13 cellular contexts compared by ENCODE assay signal in genomic region chr13:98540476-98540875, GRCh38. TPM values are rescaled to one million over a fixed set of nuclear protein-coding genes. Genes with fewer than 3 reads are reported as not detected.
DNase-seq lines count a peak whose midpoint lies in the region; ATAC-seq and TF ChIP-seq lines count a peak whose summit lies in the region.
"Had no signal": no experiment of that assay in that cellular context is flagged by ENCODE, and none has a peak within 500 bp of the region (broad histone marks: within the 10 kb centered on the region; RNA-seq: fewer than 3 reads in every experiment).

No MANE protein-coding gene starts in this region.

- no peaks in the 10 kb centered on the region for H3F3A ChIP-seq in SK-N-SH (replicated peaks; ENCODE audit: insufficient read depth)

- H3K9me3 ChIP-seq in BLaER1 (no peaks in the 10 kb centered on the region), adipocyte (ENCODE audit: control insufficient read depth, low read length) (no peaks in the 10 kb centered on the region), osteoblast (ENCODE audit: low read depth, low read length) (no peaks in the 10 kb centered on the region), SK-N-SH (no peaks in the 10 kb centered on the region)

- H3K4me1 ChIP-seq in BLaER1 (peaks cover 77% of the 10 kb centered on the region), adipocyte (ENCODE audit: control insufficient read depth, insufficient read depth, low read length) (peaks cover 67% of the 10 kb centered on the region), osteoblast (ENCODE audit: insufficient read depth, low read length) (peaks cover 52% of the 10 kb centered on the region), SK-N-SH (ENCODE audit: control insufficient read depth in 1 of 2, insufficient read depth in 2 of 2, low read depth in 1 of 2, low read length in 1 of 2) (peaks cover 0 to 66% of the 10 kb centered on the region in 2 experiments; a peak in 3 of 4 replicates)

- peaks cover 91% of the 10 kb centered on the region for H3K4me1 Mint-ChIP-seq in activated naive CD8-positive, alpha-beta T cell treated with anti-CD3 and anti-CD28 coated beads for 36 hours

- H3K27me3 ChIP-seq in BLaER1: no peaks in the 10 kb centered on the region
- no peaks in the 10 kb centered on the region for H3K27me3 ChIP-seq in adipocyte (replicated peaks; ENCODE audit: control insufficient read depth, insufficient read depth, low read length)
- H3K27me3 ChIP-seq in osteoblast (ENCODE audit: insufficient read depth, low read length): no peaks in the 10 kb centered on the region
- H3K27me3 ChIP-seq in SK-N-SH (ENCODE audit: insufficient read depth): no peaks in the 10 kb centered on the region

- H3K36me3 ChIP-seq in BLaER1: peaks cover 35% of the 10 kb centered on the region
- H3K36me3 ChIP-seq in adipocyte (ENCODE audit: control insufficient read depth, insufficient read depth, low read length, severe bottlenecking): no peaks in the 10 kb centered on the region
- no peaks in the 10 kb centered on the region for H3K36me3 ChIP-seq in osteoblast (ENCODE audit: insufficient read depth, low read length)
- H3K36me3 ChIP-seq in SK-N-SH (replicated peaks in 1 of 2; ENCODE audit: control insufficient read depth in 1 of 2, insufficient read depth in 2 of 2, low read length in 1 of 2): peaks cover 0 to 6% of the 10 kb centered on the region in 2 experiments

- H3K27ac ChIP-seq in BLaER1: peak overlapping the region; percentile 1; the same call in 1 of the 2 replicates
- H3K27ac ChIP-seq in osteoblast (ENCODE audit: low read depth, low read length): peak overlapping the region; percentile 44
- H3K27ac ChIP-seq in SK-N-SH (ENCODE audit: low read depth in 2 of 2, low read length in 1 of 2): peak overlapping the region in 1 of 2 experiments; percentile 82; a peak in 2 of 4 replicates
- H3K27ac ChIP-seq: parathyroid adenoma had no signal

- H3K79me2 ChIP-seq in osteoblast (ENCODE audit: insufficient read depth, low read length) (peaks cover 99% of the 10 kb centered on the region), SK-N-SH (ENCODE audit: insufficient read depth) (peaks cover 100% of the 10 kb centered on the region)

- no peaks in the 10 kb centered on the region for H3K9me2 ChIP-seq in SK-N-SH

- H4K20me1 ChIP-seq in BLaER1 (peaks cover 100% of the 10 kb centered on the region), osteoblast (ENCODE audit: insufficient read depth, low read length) (peaks cover 55% of the 10 kb centered on the region), SK-N-SH (ENCODE audit: insufficient read depth) (peaks cover 95% of the 10 kb centered on the region)

- TF ChIP-seq RAD21 in SK-N-SH (IDR thresholded peaks at IDR 0.05; ENCODE audit: low read length): no peak

- H3K27me3 Mint-ChIP-seq in activated naive CD8-positive, alpha-beta T cell treated with anti-CD3 and anti-CD28 coated beads for 36 hours: no peaks in the 10 kb centered on the region
- H3K27me3 Mint-ChIP-seq: activated naive CD8-positive, alpha-beta T cell treated with anti-CD3 and anti-CD28 coated beads, Interleukin-2, amount 50 U/mL, for 24 hours had no signal

- TF ChIP-seq EP300 in SK-N-SH (IDR thresholded peaks at IDR 0.05; ENCODE audit: borderline replicate concordance in 1 of 2, low read depth in 1 of 2, low read length in 1 of 2): no peak

- ATAC-seq in GM19438 (IDR thresholded peaks at IDR 0.05; ENCODE audit: low read depth, unreplicated experiment) (peak; percentile 51), GM21786 (IDR thresholded peaks at IDR 0.05; ENCODE audit: unreplicated experiment) (no peak), GM19324 (IDR thresholded peaks at IDR 0.05; ENCODE audit: low FRiP score, unreplicated experiment) (no peak)
- ATAC-seq: activated naive CD8-positive, alpha-beta T cell treated with anti-CD3 and anti-CD28 coated beads, Interleukin-2, amount 50 U/mL, for 24 hours had no signal

- no peak overlapping the region for H3K4me3 Mint-ChIP-seq in activated naive CD8-positive, alpha-beta T cell treated with anti-CD3 and anti-CD28 coated beads for 36 hours
- H3K4me3 Mint-ChIP-seq: activated naive CD8-positive, alpha-beta T cell treated with anti-CD3 and anti-CD28 coated beads, Interleukin-2, amount 50 U/mL, for 24 hours had no signal

- H3K4me3 ChIP-seq in BLaER1 (no peak overlapping the region), adipocyte (ENCODE audit: low read length) (peak overlapping the region; percentile 11), osteoblast (ENCODE audit: insufficient read depth, low read length) (no peak overlapping the region), SK-N-SH (ENCODE audit: low read depth in 2 of 2, low read length in 1 of 2) (no peak overlapping the region)

- H3K9me3 Mint-ChIP-seq in activated naive CD8-positive, alpha-beta T cell treated with anti-CD3 and anti-CD28 coated beads for 36 hours: no peaks in the 10 kb centered on the region
- H3K9me3 Mint-ChIP-seq: activated naive CD8-positive, alpha-beta T cell treated with anti-CD3 and anti-CD28 coated beads, Interleukin-2, amount 50 U/mL, for 24 hours had no signal

- POLR2A ChIA-PET in SK-N-SH (lab: Yijun Ruan, JAX): interaction anchor here (1.1 kb wide), 1 partner anchor 35 kb away, joined by 3 read pairs; no protein-coding TSS in a partner anchor

- CTCF ChIA-PET in SK-N-SH (lab: Yijun Ruan, JAX): interaction anchor here (0.9 to 1.2 kb wide), 5 partner anchors 14 to 113 kb away, joined by 3 to 4 read pairs (median 3); no protein-coding TSS in a partner anchor

- no peak overlapping the region for H3K27ac Mint-ChIP-seq in activated naive CD8-positive, alpha-beta T cell treated with anti-CD3 and anti-CD28 coated beads for 36 hours

- peak overlapping the region; percentile 61 for H3K4me2 ChIP-seq in BLaER1
- H3K4me2 ChIP-seq in osteoblast (ENCODE audit: insufficient read depth, low read length): no peak overlapping the region
- no peak overlapping the region for H3K4me2 ChIP-seq in SK-N-SH

- H3K9ac ChIP-seq in BLaER1: no peak overlapping the region
- H3K9ac ChIP-seq in adipocyte (ENCODE audit: low read length): no peak overlapping the region
- no peak overlapping the region for H3K9ac ChIP-seq in SK-N-SH
- H3K9ac ChIP-seq: parathyroid adenoma had no signal

- WGBS in SK-N-SH (ENCODE audit: low lambda C conversion rate): 89% methylated on average over 1 of the region's 1 CpG

- H3K36me3 Mint-ChIP-seq in activated naive CD8-positive, alpha-beta T cell treated with anti-CD3 and anti-CD28 coated beads for 36 hours: peaks cover 54% of the 10 kb centered on the region

- DNase-seq in adipocyte (ENCODE audit: low read depth) (peak; percentile 19), osteoblast (ENCODE audit: insufficient read length, low spot score, missing footprints) (no peak), SK-N-SH (no peak)
- no peak for DNase-seq in activated naive CD8-positive, alpha-beta T cell treated with anti-CD3 and anti-CD28 coated beads for 36 hours
- DNase-seq: activated naive CD8-positive, alpha-beta T cell treated with anti-CD3 and anti-CD28 coated beads, Interleukin-2, amount 50 U/mL, for 24 hours; cortex of kidney; DMS79; NCI-H187 treated with DMSO at 0.1 percent for 48 hours had no signal

- no peak for TF ChIP-seq CTCF in osteoblast (IDR thresholded peaks at IDR 0.05; ENCODE audit: extremely low read depth, low read depth, low read length)
- no peak for TF ChIP-seq CTCF in SK-N-SH (IDR thresholded peaks at IDR 0.05)

- H2AFZ ChIP-seq in osteoblast (ENCODE audit: low read length): no peak overlapping the region
- no peak overlapping the region for H2AFZ ChIP-seq in SK-N-SH (ENCODE audit: low read depth)
- H2AFZ ChIP-seq: parathyroid adenoma had no signal

TF ChIP-seq in SK-N-SH, 30 proteins besides CTCF, POLR2A, EP300 and RAD21 (continues in another document):
- no peak for TF ChIP-seq USF2 (IDR thresholded peaks at IDR 0.05; ENCODE audit: borderline replicate concordance, low read depth, low read length)
- no peak for TF ChIP-seq RCOR1 (IDR thresholded peaks at IDR 0.05; ENCODE audit: low read length)
- TF ChIP-seq POLR2AphosphoS5 (IDR thresholded peaks at IDR 0.05; ENCODE audit: low read depth, low read length): no peak
- TF ChIP-seq GABPA (IDR thresholded peaks at IDR 0.05; ENCODE audit: low read depth): no peak
- TF ChIP-seq EZH2phosphoT487 (IDR thresholded peaks at IDR 0.05; ENCODE audit: borderline replicate concordance, low read depth): no peak
- TF ChIP-seq PBX3 (IDR thresholded peaks at IDR 0.05): no peak
- no peak for TF ChIP-seq RFX5 (IDR thresholded peaks at IDR 0.05; ENCODE audit: low read length)
- no peak for TF ChIP-seq MAX (IDR thresholded peaks at IDR 0.05; ENCODE audit: low read depth)
- no peak for TF ChIP-seq SMC3 (IDR thresholded peaks at IDR 0.05; ENCODE audit: low read depth, low read length)
- TF ChIP-seq SIN3A (IDR thresholded peaks at IDR 0.05; ENCODE audit: borderline replicate concordance, low read depth, low read length): no peak
- TF ChIP-seq YY1 (IDR thresholded peaks at IDR 0.05; ENCODE audit: low read depth): no peak
- no peak for TF ChIP-seq RXRA (IDR thresholded peaks at IDR 0.05; ENCODE audit: borderline replicate concordance, low read depth)
- no peak for TF ChIP-seq GATA2 (CRISPR knock-in tag; IDR thresholded peaks at IDR 0.05)
- TF ChIP-seq ELF1 (IDR thresholded peaks at IDR 0.05): no peak

RNA-seq across cellular contexts. Expression of gene STK24, which starts 36.4 kb away (rescaled TPM):
- total RNA-seq in osteoblast: 82.2 and 83.4 TPM in 2 replicates
- 17.1 and 30.5 TPM in 2 replicates for polyA plus RNA-seq in SK-N-SH (2012; rRNA removed)
- 37.7 and 54.1 TPM in 2 replicates for polyA plus RNA-seq in SK-N-SH (2012; cell fraction: cytosol; rRNA removed)
- polyA plus RNA-seq in SK-N-SH (2012; cell fraction: nucleus; rRNA removed): 25.0 and 27.8 TPM in 2 replicates
- 100 to 1,000 TPM; 129 TPM for total RNA-seq in activated naive CD8-positive, alpha-beta T cell treated with anti-CD3 and anti-CD28 coated beads for 36 hours
